In genomic region chr2:64858541-64859031, GRCh38 we compare ENCODE assay signal across 9 cellular contexts.
DNase-seq lines count a peak whose midpoint lies in the region; ATAC-seq and TF ChIP-seq lines count a peak whose summit lies in the region.
"Had no signal": no experiment of that assay in that cellular context is flagged by ENCODE, and none has a peak within 500 bp of the region (broad histone marks: within the 10 kb centered on the region; RNA-seq: fewer than 3 reads in every experiment).

No MANE protein-coding gene starts in this region.

- intact Hi-C loops in adrenal gland (cut with DNase I) (no loop called here), thyroid gland (cut with DNase I) (no loop called here)

- H3K36me3 ChIP-seq in adrenal gland (replicated peaks in 1 of 2), result no peaks in the 10 kb centered on the region
- H3K36me3 ChIP-seq in thyroid gland, result no peaks in the 10 kb centered on the region
- no peaks in the 10 kb centered on the region for H3K36me3 ChIP-seq in WERI-Rb-1

- H3K4me3 ChIP-seq in adrenal gland (peak overlapping the region in 1 of 4 donors; percentile 36), thyroid gland (replicated peaks in 1 of 3) (no peak overlapping the region), WERI-Rb-1 (ENCODE audit: low read depth, low read length) (no peak overlapping the region)

- TF ChIP-seq POLR2A in adrenal gland (IDR thresholded peaks at IDR 0.05) (no peak), thyroid gland (IDR thresholded peaks at IDR 0.05) (no peak)

- DNase-seq in NOMO-1 (lab: John Stamatoyannopoulos, UW; ENCODE audit: unreplicated experiment in 2 of 2), result peak; percentile 21 to 57
- DNase-seq in NOMO-1 treated with dmso at 0.1 percent for 144 hours (lab: John Stamatoyannopoulos, UW; ENCODE audit: unreplicated experiment), result no peak
- no peak for DNase-seq in adrenal gland
- DNase-seq in medulla oblongata (ENCODE audit: extremely low spot score), result peak; percentile 39
- no peak for DNase-seq in thyroid gland
- no peak for DNase-seq in stimulated activated naive CD4-positive, alpha-beta T cell (lab: John Stamatoyannopoulos, UW)
- DNase-seq in WERI-Rb-1, result no peak
- DNase-seq: effector CD8-positive, alpha-beta T cell had no signal

- peaks cover 30 to 36% of the 10 kb centered on the region in 2 donors for H3K4me1 ChIP-seq in adrenal gland (replicated peaks in 1 of 2)
- peaks cover 16 to 26% of the 10 kb centered on the region in 2 donors for H3K4me1 ChIP-seq in thyroid gland

- no peaks in the 10 kb centered on the region for H3K27me3 ChIP-seq in adrenal gland
- no peaks in the 10 kb centered on the region for H3K27me3 ChIP-seq in thyroid gland
- no peaks in the 10 kb centered on the region for H3K27me3 ChIP-seq in WERI-Rb-1 (ENCODE audit: insufficient read depth, low read depth, severe bottlenecking)

- no peak for ATAC-seq in HG02610 (IDR thresholded peaks at IDR 0.05; ENCODE audit: unreplicated experiment)

- WGBS in adrenal gland, 4 donors, result 50 to 56% (median 53%) methylated on average over 3 to 5 of the region's 5 CpGs
- 76 to 83% methylated on average over 5 of the region's 5 CpGs for WGBS in thyroid gland, 2 donors

- TF ChIP-seq CTCF in adrenal gland (IDR thresholded peaks at IDR 0.05), result no peak
- TF ChIP-seq CTCF in thyroid gland (IDR thresholded peaks at IDR 0.05), result no peak
- TF ChIP-seq CTCF in WERI-Rb-1 (IDR thresholded peaks at IDR 0.05; ENCODE audit: low read depth, low read length), result no peak

- peak overlapping the region; percentile 88 to 97 (median 92) for H3K27ac ChIP-seq in adrenal gland
- peak overlapping the region; percentile 73 to 93 (median 87) for H3K27ac ChIP-seq in thyroid gland
- no peak overlapping the region for H3K27ac ChIP-seq in WERI-Rb-1

- no peaks in the 10 kb centered on the region for H3K9me3 ChIP-seq in adrenal gland (replicated peaks in 1 of 3)
- H3K9me3 ChIP-seq in thyroid gland, result no peaks in the 10 kb centered on the region
- H3K9me3 ChIP-seq in WERI-Rb-1 (ENCODE audit: severe bottlenecking), result peaks cover 5% of the 10 kb centered on the region

Comparison
In these comparisons a context has a peak if more than half of its experiments do, and no peak if none do; other contexts are left out.
1. DNase-seq: peak in NOMO-1 (2 of 2) and medulla oblongata (single experiment); none in NOMO-1 treated with dmso at 0.1 percent for 144 hours (single experiment), adrenal gland (0 of 7), thyroid gland (0 of 2), stimulated activated naive CD4-positive, alpha-beta T cell (0 of 6) and WERI-Rb-1 (single experiment).